ENCODE assay signal across 18 cellular contexts in the genomic region with DNA sequence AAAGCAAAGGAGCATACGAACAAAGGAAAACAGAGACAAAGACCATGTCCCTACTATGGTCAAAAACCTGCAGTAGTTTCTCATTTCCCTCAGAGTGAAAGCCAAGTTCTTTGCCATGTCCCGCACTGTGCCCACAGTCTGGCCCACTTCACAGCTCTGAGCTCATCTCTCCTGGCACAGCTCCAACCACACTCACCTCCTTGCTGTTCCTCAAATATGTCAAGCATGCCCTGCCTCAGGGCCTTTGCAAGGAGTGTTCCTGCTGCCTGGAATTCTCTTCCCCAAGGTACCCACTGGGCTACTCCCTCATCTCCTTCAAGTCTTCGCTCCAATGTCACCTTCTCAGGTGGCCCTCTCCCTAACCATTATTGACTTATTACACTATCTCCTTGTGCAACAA.
DNase-seq lines count a peak whose midpoint lies in the region; ATAC-seq and TF ChIP-seq lines count a peak whose summit lies in the region.
"Had no signal": no experiment of that assay in that cellular context is flagged by ENCODE, and none has a peak within 500 bp of the region (broad histone marks: within the 10 kb centered on the region; RNA-seq: fewer than 3 reads in every experiment).

No MANE protein-coding gene starts in this region.

- no peak overlapping the region for H3K27ac Mint-ChIP-seq in activated T-cell treated with anti-CD3 and anti-CD28 coated beads, Interleukin-2, amount 50 U/mL, for 24 hours
- H3K27ac Mint-ChIP-seq: CD4-positive, CD25-positive, alpha-beta regulatory T cell had no signal

- H3K27ac ChIP-seq in RWPE1, result no peak overlapping the region
- H3K27ac ChIP-seq in ovary, result no peak overlapping the region
- H3K27ac ChIP-seq: heart right ventricle, psoas muscle had no signal

- no peaks in the 10 kb centered on the region for H3K36me3 ChIP-seq in ovary
- H3K36me3 ChIP-seq: heart right ventricle had no signal

- no peak for TF ChIP-seq EP300 in ovary (IDR thresholded peaks at IDR 0.05)

- DNase-seq in DMS53 (lab: John Stamatoyannopoulos, UW) (peak; percentile 32), DMS53 treated with DMSO at 0.1 percent for 48 hours (lab: John Stamatoyannopoulos, UW; ENCODE audit: unreplicated experiment) (no peak), RWPE1 (ENCODE audit: low spot score) (peak; percentile 48), choroid plexus epithelial cell (ENCODE audit: low read depth) (peak; percentile 18), renal cortical epithelial cell (ENCODE audit: low read depth) (peak; percentile 71), ovary (no peak)
- DNase-seq in activated T-cell treated with anti-CD3 and anti-CD28 coated beads, Interleukin-2, amount 50 U/mL, for 24 hours, result no peak
- DNase-seq: 8988T; amniotic stem cell; CD4-positive, CD25-positive, alpha-beta regulatory T cell; cortex of kidney; erythroblast; GDM1; heart right ventricle; psoas muscle had no signal

- H3K4me3 ChIP-seq in choroid plexus epithelial cell (ENCODE audit: low read depth, low read length) (no peak overlapping the region), ovary (no peak overlapping the region)
- H3K4me3 ChIP-seq: heart right ventricle, psoas muscle had no signal

- H3K4me1 Mint-ChIP-seq in activated T-cell treated with anti-CD3 and anti-CD28 coated beads, Interleukin-2, amount 50 U/mL, for 24 hours (ENCODE audit: low read depth), result no peaks in the 10 kb centered on the region

- TF ChIP-seq POLR2A in ovary (IDR thresholded peaks at IDR 0.05), result no peak

- no peaks in the 10 kb centered on the region for H3K4me1 ChIP-seq in ovary (ENCODE audit: insufficient read depth)
- H3K4me1 ChIP-seq: heart right ventricle, psoas muscle had no signal

- ATAC-seq in HG03342 (IDR thresholded peaks at IDR 0.05; ENCODE audit: unreplicated experiment), result no peak
- ATAC-seq: heart right ventricle, left lobe of liver, psoas muscle, Right ventricle myocardium inferior had no signal

- no peaks in the 10 kb centered on the region for H3K36me3 Mint-ChIP-seq in activated T-cell treated with anti-CD3 and anti-CD28 coated beads, Interleukin-2, amount 50 U/mL, for 24 hours (ENCODE audit: low read depth)
- H3K36me3 Mint-ChIP-seq: CD4-positive, CD25-positive, alpha-beta regulatory T cell had no signal

- no peak overlapping the region for H3K4me3 Mint-ChIP-seq in activated T-cell treated with anti-CD3 and anti-CD28 coated beads, Interleukin-2, amount 50 U/mL, for 24 hours
- H3K4me3 Mint-ChIP-seq: CD4-positive, CD25-positive, alpha-beta regulatory T cell had no signal

- no peaks in the 10 kb centered on the region for H3K9me3 ChIP-seq in ovary
- H3K9me3 ChIP-seq: heart right ventricle, psoas muscle had no signal

- H3K27me3 Mint-ChIP-seq in activated T-cell treated with anti-CD3 and anti-CD28 coated beads, Interleukin-2, amount 50 U/mL, for 24 hours, result peaks cover 19% of the 10 kb centered on the region

- POLR2A ChIA-PET in RWPE1 (lab: Yijun Ruan, JAX; ENCODE audit: low non-redundant PET), result no interaction called here

- TF ChIP-seq CTCF in RWPE1 (conservative IDR thresholded peaks at IDR 0.05; ENCODE audit: low read depth), result no peak
- no peak for TF ChIP-seq CTCF in choroid plexus epithelial cell (conservative IDR thresholded peaks at IDR 0.05; ENCODE audit: low read depth, low read length)
- TF ChIP-seq CTCF in ovary (IDR thresholded peaks at IDR 0.05), result no peak

- CTCF ChIA-PET in RWPE1 (lab: Yijun Ruan, JAX), result no interaction called here

- H3K27me3 ChIP-seq in ovary, result no peaks in the 10 kb centered on the region
- H3K27me3 ChIP-seq: heart right ventricle had no signal

- no peaks in the 10 kb centered on the region for H3K9me3 Mint-ChIP-seq in activated T-cell treated with anti-CD3 and anti-CD28 coated beads, Interleukin-2, amount 50 U/mL, for 24 hours

- intact Hi-C loops in ovary (cut with DNase I), result no loop called here

- WGBS in ovary, 3 donors, result 67 to 89% (median 78%) methylated on average over 3 of the region's 3 CpGs

Comparison
In these comparisons a context has a peak if more than half of its experiments do, and no peak if none do; other contexts are left out.
1. DNase-seq: peak in DMS53 (single experiment), RWPE1 (single experiment), choroid plexus epithelial cell (single experiment) and renal cortical epithelial cell (single experiment); none in DMS53 treated with DMSO at 0.1 percent for 48 hours (single experiment), ovary (0 of 5) and activated T-cell treated with anti-CD3 and anti-CD28 coated beads, Interleukin-2, amount 50 U/mL, for 24 hours (single experiment).